ENCODE assay signal across 17 cellular contexts in genomic region chr20:17605131-17605660, GRCh38. TPM values are rescaled to one million over a fixed set of nuclear protein-coding genes. Genes with fewer than 3 reads are reported as not detected.
DNase-seq lines count a peak whose midpoint lies in the region; ATAC-seq and TF ChIP-seq lines count a peak whose summit lies in the region.
"Had no signal": no experiment of that assay in that cellular context is flagged by ENCODE, and none has a peak within 500 bp of the region (broad histone marks: within the 10 kb centered on the region; RNA-seq: fewer than 3 reads in every experiment).

No MANE protein-coding gene starts in this region.

- H3K4me1 ChIP-seq in ascending aorta: peaks cover 27 to 84% of the 10 kb centered on the region in 2 donors
- peaks cover 0 to 26% (median 10%) of the 10 kb centered on the region in 4 donors for H3K4me1 ChIP-seq in right lobe of liver
- H3K4me1 ChIP-seq: SJSA1 had no signal

- H3K27ac Mint-ChIP-seq in activated naive CD4-positive, alpha-beta T cell treated with anti-CD3 and anti-CD28 coated beads, Interleukin-2, amount 50 U/mL, for 72 hours: no peak overlapping the region
- no peak overlapping the region for H3K27ac Mint-ChIP-seq in immature natural killer cell
- H3K27ac Mint-ChIP-seq: dendritic cell treated with granulocyte-macrophage colony-stimulating factor and Interleukin-4, amounts not matched to agents 40 ng/mL and 50 ng/mL, for 4 days had no signal

- H3K27me3 ChIP-seq in ascending aorta: no peaks in the 10 kb centered on the region
- H3K27me3 ChIP-seq in right lobe of liver: no peaks in the 10 kb centered on the region
- H3K27me3 ChIP-seq: BLaER1 treated with 17β-estradiol and CSF1 and Interleukin-3, amounts not matched to agents 10 nM and 100 nM; heart left ventricle; SJSA1 had no signal

- peaks cover 29 to 44% of the 10 kb centered on the region in 2 donors for H3K4me1 Mint-ChIP-seq in immature natural killer cell

- 30% methylated on average over 5 of the region's 5 CpGs for WGBS in right lobe of liver (ENCODE audit: insufficient coverage, low coverage, low lambda C conversion rate, missing lambda C conversion rate)

- DNase-seq in DMS53 (lab: John Stamatoyannopoulos, UW): peak; percentile 83
- no peak for DNase-seq in ascending aorta (ENCODE audit: low spot score in 2 of 2)
- DNase-seq in right lobe of liver: peak in 2 of 3 donors; percentile 56 to 74
- peak; percentile 51 for DNase-seq in renal cortical epithelial cell (ENCODE audit: low read depth)
- DNase-seq in UCSD-AML1 (lab: John Stamatoyannopoulos, UW; ENCODE audit: unreplicated experiment): no peak
- no peak for DNase-seq in HCEC 1CT
- DNase-seq in activated naive CD4-positive, alpha-beta T cell treated with anti-CD3 and anti-CD28 coated beads, Interleukin-2, amount 50 U/mL, for 72 hours (ENCODE audit: low spot score in 2 of 2): no peak
- DNase-seq in immature natural killer cell: no peak
- DNase-seq: activated effector memory CD4-positive, alpha-beta T cell treated with anti-CD3 and anti-CD28 coated beads, Interleukin-2, amount 50 U/mL, for 16 hours; heart left ventricle; KG1; NCI-H2227 treated with DMSO at 0.1 percent for 48 hours; stimulated activated naive CD8-positive, alpha-beta T cell treated with anti-CD3 and anti-CD28 coated beads, Interleukin-15, Interleukin-2, amounts not matched to agents 100 U/mL and 50 U/mL, for 24 hours had no signal

- H3K4me3 Mint-ChIP-seq in immature natural killer cell: no peak overlapping the region
- H3K4me3 Mint-ChIP-seq: dendritic cell treated with granulocyte-macrophage colony-stimulating factor and Interleukin-4, amounts not matched to agents 40 ng/mL and 50 ng/mL, for 4 days had no signal

- H3K36me3 ChIP-seq in ascending aorta (peaks cover 79 to 90% of the 10 kb centered on the region in 2 donors), right lobe of liver (peaks cover 0 to 5% (median 0%) of the 10 kb centered on the region in 4 donors)

- H3K9me3 ChIP-seq in ascending aorta (no peaks in the 10 kb centered on the region), right lobe of liver (no peaks in the 10 kb centered on the region)
- H3K9me3 ChIP-seq: BLaER1 treated with 17β-estradiol and CSF1 and Interleukin-3, amounts not matched to agents 10 nM and 100 nM; heart left ventricle; SJSA1 had no signal

- no peaks in the 10 kb centered on the region for H3K9me3 Mint-ChIP-seq in activated naive CD4-positive, alpha-beta T cell treated with anti-CD3 and anti-CD28 coated beads, Interleukin-2, amount 50 U/mL, for 72 hours
- H3K9me3 Mint-ChIP-seq in immature natural killer cell: no peaks in the 10 kb centered on the region
- H3K9me3 Mint-ChIP-seq: dendritic cell treated with granulocyte-macrophage colony-stimulating factor and Interleukin-4, amounts not matched to agents 40 ng/mL and 50 ng/mL, for 4 days; neural crest cell had no signal

- no peak for TF ChIP-seq POLR2A in right lobe of liver (IDR thresholded peaks at IDR 0.05)

- peaks cover 4 to 5% of the 10 kb centered on the region in 2 donors for H3K36me3 Mint-ChIP-seq in activated naive CD4-positive, alpha-beta T cell treated with anti-CD3 and anti-CD28 coated beads, Interleukin-2, amount 50 U/mL, for 72 hours
- H3K36me3 Mint-ChIP-seq in immature natural killer cell: peaks cover 11 to 22% (median 12%) of the 10 kb centered on the region in 3 donors

- peak; percentile 86 to 92 (median 91) for ATAC-seq in right lobe of liver
- ATAC-seq in activated naive CD4-positive, alpha-beta T cell treated with anti-CD3 and anti-CD28 coated beads, Interleukin-2, amount 50 U/mL, for 72 hours: no peak
- ATAC-seq: stimulated activated naive CD8-positive, alpha-beta T cell treated with anti-CD3 and anti-CD28 coated beads, Interleukin-15, Interleukin-2, amounts not matched to agents 100 U/mL and 50 U/mL, for 24 hours had no signal

- H3K27me3 Mint-ChIP-seq in immature natural killer cell (ENCODE audit: low read depth in 3 of 3): peaks cover 0 to 7% (median 2%) of the 10 kb centered on the region in 3 donors
- H3K27me3 Mint-ChIP-seq: dendritic cell treated with granulocyte-macrophage colony-stimulating factor and Interleukin-4, amounts not matched to agents 40 ng/mL and 50 ng/mL, for 4 days had no signal

- H3K27ac ChIP-seq in ascending aorta (peak overlapping the region; percentile 47 to 53), right lobe of liver (peak overlapping the region in 2 of 3 donors; percentile 3 to 52)
- H3K27ac ChIP-seq: BLaER1 treated with 17β-estradiol and CSF1 and Interleukin-3, amounts not matched to agents 10 nM and 100 nM; SJSA1 had no signal

- H3K4me3 ChIP-seq in ascending aorta: peak overlapping the region in 1 of 2 donors; percentile 25
- H3K4me3 ChIP-seq in right lobe of liver: peak overlapping the region in 1 of 3 donors; percentile 12
- H3K4me3 ChIP-seq: BLaER1 treated with 17β-estradiol and CSF1 and Interleukin-3, amounts not matched to agents 10 nM and 100 nM; heart left ventricle; SJSA1 had no signal

- intact Hi-C loops in ascending aorta (cut with DNase I) (no loop called here), right lobe of liver (cut with DNase I) (no loop called here)

- no peak for TF ChIP-seq CTCF in ascending aorta (IDR thresholded peaks at IDR 0.05)
- TF ChIP-seq CTCF in right lobe of liver (IDR thresholded peaks at IDR 0.05): no peak

RNA-seq across cellular contexts. Expression of gene DSTN, which starts 35.3 kb away (rescaled TPM):
- total RNA-seq in ascending aorta (452 TPM), right lobe of liver (10 to 100 TPM; 65.8 to 94.4 (median 86.9) TPM), renal cortical epithelial cell (297 and 433 TPM in 2 replicates)
- total RNA-seq in activated naive CD4-positive, alpha-beta T cell treated with anti-CD3 and anti-CD28 coated beads, Interleukin-2, amount 50 U/mL, for 72 hours: 10 to 100 TPM; 26.6 to 63.4 TPM
- polyA plus RNA-seq in immature natural killer cell: 100 to 1,000 TPM; 157 to 226 (median 225) TPM

Comparison
In these comparisons a context has a peak if more than half of its experiments do, and no peak if none do; other contexts are left out.
1. DNase-seq: peak in DMS53 (single experiment), right lobe of liver (2 of 3) and renal cortical epithelial cell (single experiment); none in ascending aorta (0 of 2), UCSD-AML1 (single experiment), HCEC 1CT (single experiment), activated naive CD4-positive, alpha-beta T cell treated with anti-CD3 and anti-CD28 coated beads, Interleukin-2, amount 50 U/mL, for 72 hours (0 of 2) and immature natural killer cell (0 of 3).
2. ATAC-seq: peak in right lobe of liver (4 of 4); none in activated naive CD4-positive, alpha-beta T cell treated with anti-CD3 and anti-CD28 coated beads, Interleukin-2, amount 50 U/mL, for 72 hours (0 of 2).